ENCODE assay signal across 10 cellular contexts in the genomic region with DNA sequence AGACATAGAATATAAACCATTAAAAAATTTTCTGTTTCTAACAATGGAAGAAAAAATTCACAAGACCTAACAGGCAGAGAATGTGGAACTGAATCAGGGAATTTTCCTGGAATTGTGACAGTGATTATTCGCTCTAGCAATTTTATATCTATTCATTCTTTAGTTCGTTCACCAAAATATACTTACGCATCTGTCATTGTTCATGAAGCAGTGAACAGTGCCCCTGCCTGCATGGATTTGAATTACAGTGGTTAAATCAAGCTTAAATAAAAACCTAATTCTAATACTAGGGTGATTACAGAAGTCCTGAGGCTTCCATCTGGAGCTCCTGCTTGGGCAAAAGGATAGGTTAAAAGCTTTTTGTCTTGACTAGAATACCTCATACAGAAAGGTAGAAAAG. TPM values are rescaled to one million over a fixed set of nuclear protein-coding genes. Genes with fewer than 3 reads are reported as not detected.
DNase-seq lines count a peak whose midpoint lies in the region; ATAC-seq and TF ChIP-seq lines count a peak whose summit lies in the region.
"Had no signal": no experiment of that assay in that cellular context is flagged by ENCODE, and none has a peak within 500 bp of the region (broad histone marks: within the 10 kb centered on the region; RNA-seq: fewer than 3 reads in every experiment).

No MANE protein-coding gene starts in this region.

- no peak overlapping the region for H3K27ac ChIP-seq in thyroid gland
- no peak overlapping the region for H3K27ac ChIP-seq in stomach
- H3K27ac ChIP-seq: epithelial cell of prostate had no signal

- H3K27me3 ChIP-seq in thyroid gland: no peaks in the 10 kb centered on the region
- no peaks in the 10 kb centered on the region for H3K27me3 ChIP-seq in stomach

- TF ChIP-seq POLR2A in thyroid gland (IDR thresholded peaks at IDR 0.05) (no peak), stomach (IDR thresholded peaks at IDR 0.05) (no peak)

- peak; percentile 43 for TF ChIP-seq CTCF in fibroblast of villous mesenchyme (IDR thresholded peaks at IDR 0.05; ENCODE audit: insufficient read depth, low read depth, low read length)
- peak in 5 of 6 experiments; percentile 14 to 49 (median 36) for TF ChIP-seq CTCF in thyroid gland (IDR thresholded peaks at IDR 0.05)
- peak in 2 of 7 experiments; percentile 33 to 36 for TF ChIP-seq CTCF in stomach (IDR thresholded peaks at IDR 0.05)

- DNase-seq in NCI-H748 (lab: John Stamatoyannopoulos, UW; ENCODE audit: unreplicated experiment): peak; percentile 41
- no peak for DNase-seq in NCI-H748 treated with DMSO at 0.1 percent for 48 hours (lab: John Stamatoyannopoulos, UW)
- peak; percentile 73 for DNase-seq in SK-MEL-5 (ENCODE audit: low read depth, low spot score)
- DNase-seq in fibroblast of villous mesenchyme (ENCODE audit: low read depth): no peak
- DNase-seq in thyroid gland: peak in 1 of 2 donors; percentile 13
- no peak for DNase-seq in stomach
- DNase-seq in GF-D8 (lab: John Stamatoyannopoulos, UW): no peak
- DNase-seq: activated CD4-positive, alpha-beta T cell treated with anti-CD3 and anti-CD28 coated beads for 4 hours had no signal

- H3K36me3 ChIP-seq in thyroid gland: no peaks in the 10 kb centered on the region
- peaks cover 0 to 9% (median 0%) of the 10 kb centered on the region in 4 donors for H3K36me3 ChIP-seq in stomach

- H3K9me3 ChIP-seq in thyroid gland: no peaks in the 10 kb centered on the region
- no peaks in the 10 kb centered on the region for H3K9me3 ChIP-seq in stomach

- intact Hi-C loops in thyroid gland (cut with DNase I) (no loop called here), stomach (cut with DNase I; ENCODE audit: low total_unique reads) (no loop called here)

- 79 to 86% methylated on average over 3 of the region's 3 CpGs for WGBS in thyroid gland, 2 donors
- WGBS in stomach, 5 donors: 61 to 74% (median 73%) methylated on average over 3 of the region's 3 CpGs

- no peak for TF ChIP-seq EP300 in stomach (IDR thresholded peaks at IDR 0.05)

- H3K4me1 ChIP-seq in thyroid gland (peaks cover 10 to 21% of the 10 kb centered on the region in 2 donors), stomach (peaks cover 0 to 22% (median 5%) of the 10 kb centered on the region in 4 donors)

- H3K4me3 ChIP-seq in fibroblast of villous mesenchyme (ENCODE audit: low read depth, low read length) (no peak overlapping the region), thyroid gland (replicated peaks in 1 of 3) (no peak overlapping the region), stomach (no peak overlapping the region)

- ATAC-seq in GM21367 (IDR thresholded peaks at IDR 0.05; ENCODE audit: unreplicated experiment): no peak

- in situ Hi-C loops in SK-MEL-5 (cut with HindIII; ENCODE audit: low pct_unique_long_range_greater_than_20kb, low sequenced_read_pairs): loop anchor here (25.0 kb wide), 2 partner anchors 119 to 331 kb away; a partner anchor contains a TSS

RNA-seq across cellular contexts. Expression of a gene that starts 48.6 kb away (rescaled TPM):
- total RNA-seq in SK-MEL-5 (2014; rRNA removed; shearing (Covaris generic)): 30.7 and 33.8 TPM in 2 replicates
- polyA plus RNA-seq in SK-MEL-5 (2015; cell fraction: cytosol; rRNA removed): 19.2 and 28.9 TPM in 2 replicates
- polyA plus RNA-seq in SK-MEL-5 (2015; cell fraction: nucleus; rRNA removed): 143 and 165 TPM in 2 replicates
- total RNA-seq in fibroblast of villous mesenchyme (1.6 and 2.2 TPM in 2 replicates), thyroid gland (10 to 100 TPM; 26.1 to 95.4 (median 56.1) TPM), stomach (100 to 1,000 TPM in 1 of 5 donors, 10 to 100 TPM in 4; 15.2 to 210 (median 50.7) TPM)
- polyA plus RNA-seq in stomach: 10 to 100 TPM in 1 of 3 donors, 1 to 10 TPM in 2; 2.7 to 11.8 (median 6.2) TPM

Comparison
In these comparisons a context has a peak if more than half of its experiments do, and no peak if none do; other contexts are left out.
1. DNase-seq: peak in NCI-H748 (single experiment) and SK-MEL-5 (single experiment); none in NCI-H748 treated with DMSO at 0.1 percent for 48 hours (single experiment), fibroblast of villous mesenchyme (single experiment), stomach (single experiment) and GF-D8 (single experiment).